ENCODE assay signal across 8 cellular contexts in the genomic region with DNA sequence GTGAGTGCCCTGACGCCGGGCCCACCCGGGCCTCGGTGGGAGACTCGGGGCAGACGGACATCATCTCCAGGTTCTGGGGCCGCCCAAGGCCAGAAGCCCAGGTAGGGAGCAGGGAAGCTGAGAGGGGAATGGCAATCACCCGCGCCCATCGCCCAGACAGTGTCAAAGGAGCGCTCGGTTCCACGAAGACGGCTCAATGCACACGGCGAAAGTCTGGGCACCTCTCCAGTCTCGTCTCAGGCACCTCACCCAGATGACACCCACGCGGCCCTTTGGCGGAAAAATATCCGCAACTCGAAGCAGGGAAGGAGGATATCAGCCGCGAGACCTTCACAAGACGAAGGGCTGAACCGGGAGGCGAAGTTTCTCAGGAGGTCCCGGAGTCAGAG. TPM values are rescaled to one million over a fixed set of nuclear protein-coding genes. Genes with fewer than 3 reads are reported as not detected.
A peak's percentile ranks its signal among the peaks of the same experiment; 100 is the strongest.
DNase-seq lines count a peak whose midpoint lies in the region; ATAC-seq and TF ChIP-seq lines count a peak whose summit lies in the region.

No MANE protein-coding gene starts in this region.

- H3K4me1 ChIP-seq in cardiac muscle cell (ENCODE audit: low read depth) = peaks cover 50% of the 10 kb centered on the region
- peaks cover 20% of the 10 kb centered on the region for H3K4me1 ChIP-seq in rectal smooth muscle tissue (ENCODE audit: control insufficient read depth, insufficient read depth, low read length)

- no peaks in the 10 kb centered on the region for H3K27me3 ChIP-seq in cardiac muscle cell
- H3K27me3 ChIP-seq in rectal smooth muscle tissue (ENCODE audit: control insufficient read depth, insufficient read depth, low read length) = peaks cover 5% of the 10 kb centered on the region

- peak; percentile 24 for DNase-seq in activated T-cell treated with anti-CD3 and anti-CD28 coated beads, Interleukin-2, amount 50 U/mL, for 1 hour
- DNase-seq in cardiac muscle cell (ENCODE audit: low read depth in 1 of 2, low spot score in 1 of 2) (peak; percentile 44 to 49), SKM-1 (lab: John Stamatoyannopoulos, UW; ENCODE audit: unreplicated experiment) (no peak), GM19238 (ENCODE audit: insufficient read length, low spot score) (no peak), ecto neural progenitor cell (ENCODE audit: low spot score) (no peak), 8988T (no peak)

- no peak for TF ChIP-seq CTCF in cardiac muscle cell (IDR thresholded peaks at IDR 0.05; ENCODE audit: low read depth, low read length)

- H3K9ac ChIP-seq in rectal smooth muscle tissue (ENCODE audit: low read length) = no peak overlapping the region

- no peaks in the 10 kb centered on the region for H3K9me3 ChIP-seq in cardiac muscle cell (ENCODE audit: low read depth)

- H3K27ac ChIP-seq in cardiac muscle cell (no peak overlapping the region), rectal smooth muscle tissue (ENCODE audit: low read depth, low read length) (peak overlapping the region; percentile 75)

- peak overlapping the region; percentile 79 for H3K4me3 ChIP-seq in cardiac muscle cell
- H3K4me3 ChIP-seq in rectal smooth muscle tissue (ENCODE audit: low read length) = peak overlapping the region; percentile 78

- peak; percentile 18 for ATAC-seq in HG02610 (IDR thresholded peaks at IDR 0.05; ENCODE audit: unreplicated experiment)

- H3K36me3 ChIP-seq in cardiac muscle cell = no peaks in the 10 kb centered on the region
- no peaks in the 10 kb centered on the region for H3K36me3 ChIP-seq in rectal smooth muscle tissue (ENCODE audit: control insufficient read depth, insufficient read depth, low read length)

RNA-seq across cellular contexts. Expression of gene IL17RD, which starts 0.9 kb away (rescaled TPM):
- 23.1 and 110 TPM in 2 replicates for total RNA-seq in cardiac muscle cell
- 7.4 and 26.5 TPM in 2 replicates for polyA plus RNA-seq in cardiac muscle cell

RNA-seq across cellular contexts. Expression of gene HESX1, which starts 35.6 kb away (rescaled TPM):
- total RNA-seq in cardiac muscle cell = 2.5 and 6.4 TPM in 2 replicates
- 7.0 and 12.2 TPM in 2 replicates for polyA plus RNA-seq in cardiac muscle cell

Comparison
In these comparisons a context has a peak if more than half of its experiments do, and no peak if none do; other contexts are left out.
1. DNase-seq: peak in activated T-cell treated with anti-CD3 and anti-CD28 coated beads, Interleukin-2, amount 50 U/mL, for 1 hour (single experiment) and cardiac muscle cell (2 of 2); none in SKM-1 (single experiment), GM19238 (single experiment), ecto neural progenitor cell (single experiment) and 8988T (single experiment).